8 cellular contexts compared by ENCODE assay signal in the genomic region with DNA sequence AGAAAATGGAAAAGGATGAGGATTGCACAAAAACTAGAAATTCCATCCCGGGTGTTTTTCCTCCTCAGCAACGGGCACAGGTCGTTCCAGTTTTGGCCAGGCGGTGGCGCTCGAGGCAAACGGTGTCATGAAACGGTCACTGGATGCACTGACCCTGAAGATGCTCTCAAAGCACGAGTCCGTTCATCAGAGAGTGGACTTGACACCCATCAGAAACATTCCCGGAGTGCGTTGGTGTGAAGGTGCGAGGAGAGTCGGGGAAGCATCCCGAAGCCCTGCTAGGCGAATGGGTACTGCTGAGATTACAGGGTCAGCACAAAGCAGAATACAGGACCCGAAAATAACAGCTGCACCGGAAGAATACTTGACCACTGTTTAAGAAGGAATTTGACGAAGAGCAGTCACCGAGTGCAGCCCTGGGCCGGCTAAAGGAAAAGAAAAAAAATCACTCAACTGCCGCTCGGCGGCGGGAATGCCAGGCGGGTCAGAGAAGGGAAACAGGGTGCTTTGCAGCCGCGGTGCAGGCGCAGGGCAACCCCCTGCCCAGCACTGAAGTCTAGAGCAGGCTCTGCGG.
DNase-seq lines count a peak whose midpoint lies in the region; ATAC-seq and TF ChIP-seq lines count a peak whose summit lies in the region.

No MANE protein-coding gene starts in this region.

- H3K4me3 Mint-ChIP-seq in activated CD4-positive, alpha-beta T cell treated with anti-CD3 and anti-CD28 coated beads, Interleukin-2, amount 10 ng/mL, durations not matched to agents 7 days and 5 days = peak overlapping the region; percentile 77

- POLR2A ChIA-PET in AG04449 (lab: Yijun Ruan, JAX) = no interaction called here
- POLR2A ChIA-PET in activated CD4-positive, alpha-beta T cell treated with anti-CD3 and anti-CD28 coated beads, Interleukin-2, amount 10 ng/mL, durations not matched to agents 7 days and 5 days (lab: Charles Lee) = no interaction called here

- TF ChIP-seq CTCF in AG04449 (IDR thresholded peaks at IDR 0.05; ENCODE audit: insufficient read depth, low read length, missing control alignments) = peak; percentile 95
- peak; percentile 76 for TF ChIP-seq CTCF in coronary artery (IDR thresholded peaks at IDR 0.05)

- H3K36me3 ChIP-seq in H7 (replicated peaks; ENCODE audit: control insufficient read depth, insufficient read depth, low read length) = no peaks in the 10 kb centered on the region

- no peaks in the 10 kb centered on the region for H3K9me3 Mint-ChIP-seq in activated CD4-positive, alpha-beta T cell treated with anti-CD3 and anti-CD28 coated beads, Interleukin-2, amount 10 ng/mL, durations not matched to agents 7 days and 5 days

- CTCF ChIA-PET in AG04449 (lab: Yijun Ruan, JAX) = interaction anchor here (0.5 to 10.3 kb wide), 26 partner anchors 8 to 443 kb away, joined by 3 to 102 read pairs (median 4); no protein-coding TSS in a partner anchor
- CTCF ChIA-PET in activated CD4-positive, alpha-beta T cell treated with anti-CD3 and anti-CD28 coated beads, Interleukin-2, amount 10 ng/mL, durations not matched to agents 7 days and 5 days (lab: Charles Lee) = interaction anchor here (1.0 to 2.5 kb wide), 2 partner anchors 16 to 22 kb away, joined by 5 to 6 read pairs; no protein-coding TSS in a partner anchor

- peaks cover 15% of the 10 kb centered on the region for H3K4me1 Mint-ChIP-seq in activated CD4-positive, alpha-beta T cell treated with anti-CD3 and anti-CD28 coated beads, Interleukin-2, amount 10 ng/mL, durations not matched to agents 7 days and 5 days

- peaks cover 28% of the 10 kb centered on the region for H3K27me3 Mint-ChIP-seq in activated CD4-positive, alpha-beta T cell treated with anti-CD3 and anti-CD28 coated beads, Interleukin-2, amount 10 ng/mL, durations not matched to agents 7 days and 5 days

- H3K4me3 ChIP-seq in AG04449 (ENCODE audit: low read depth, low read length) = peak overlapping the region; percentile 55
- peak overlapping the region; percentile 24; the same call in 1 of the 2 replicates for H3K4me3 ChIP-seq in H7 (ENCODE audit: insufficient read depth, low read depth, low read length)
- H3K4me3 ChIP-seq in coronary artery = peak overlapping the region; percentile 68

- no peaks in the 10 kb centered on the region for H3K36me3 Mint-ChIP-seq in activated CD4-positive, alpha-beta T cell treated with anti-CD3 and anti-CD28 coated beads, Interleukin-2, amount 10 ng/mL, durations not matched to agents 7 days and 5 days (ENCODE audit: low read depth)

- DNase-seq in AG04449 (ENCODE audit: low read depth, low spot score) (peak; percentile 5), H7 (peak; percentile 68), NCI-H510A treated with DMSO at 0.1 percent for 48 hours (lab: John Stamatoyannopoulos, UW) (peak; percentile 85), coronary artery (ENCODE audit: low spot score) (peak; percentile 90), left kidney (ENCODE audit: low read depth, low spot score) (peak; percentile 89)
- DNase-seq in activated CD4-positive, alpha-beta T cell treated with anti-CD3 and anti-CD28 coated beads, Interleukin-2, amount 10 ng/mL, durations not matched to agents 7 days and 5 days = peak; percentile 73
- DNase-seq in stimulated activated CD4-positive, alpha-beta T cell treated with anti-CD3 and anti-CD28 coated beads, Interleukin-1b, Interleukin-23, amount 100 ng/mL, for 1 hour (ENCODE audit: low read depth in 2 of 2) = peak; percentile 40 to 70

- H3K27me3 ChIP-seq in H7 (ENCODE audit: control insufficient read depth, insufficient read depth, low read length) = no peaks in the 10 kb centered on the region

- H3K27ac ChIP-seq in coronary artery = peak overlapping the region; percentile 72 to 81

- ATAC-seq in HG02623 (IDR thresholded peaks at IDR 0.05; ENCODE audit: unreplicated experiment) = no peak

- no peak overlapping the region for H3K27ac Mint-ChIP-seq in activated CD4-positive, alpha-beta T cell treated with anti-CD3 and anti-CD28 coated beads, Interleukin-2, amount 10 ng/mL, durations not matched to agents 7 days and 5 days

Comparison
In these comparisons a context has a peak if more than half of its experiments do, and no peak if none do; other contexts are left out.
1. DNase-seq: peak in every context shown above with its lines; median percentile 90 in coronary artery; 89 in left kidney; 85 in NCI-H510A treated with DMSO at 0.1 percent for 48 hours; 73 in activated CD4-positive, alpha-beta T cell treated with anti-CD3 and anti-CD28 coated beads, Interleukin-2, amount 10 ng/mL, durations not matched to agents 7 days and 5 days; 68 in H7; 55 in stimulated activated CD4-positive, alpha-beta T cell treated with anti-CD3 and anti-CD28 coated beads, Interleukin-1b, Interleukin-23, amount 100 ng/mL, for 1 hour; 5 in AG04449.